In the genomic region with DNA sequence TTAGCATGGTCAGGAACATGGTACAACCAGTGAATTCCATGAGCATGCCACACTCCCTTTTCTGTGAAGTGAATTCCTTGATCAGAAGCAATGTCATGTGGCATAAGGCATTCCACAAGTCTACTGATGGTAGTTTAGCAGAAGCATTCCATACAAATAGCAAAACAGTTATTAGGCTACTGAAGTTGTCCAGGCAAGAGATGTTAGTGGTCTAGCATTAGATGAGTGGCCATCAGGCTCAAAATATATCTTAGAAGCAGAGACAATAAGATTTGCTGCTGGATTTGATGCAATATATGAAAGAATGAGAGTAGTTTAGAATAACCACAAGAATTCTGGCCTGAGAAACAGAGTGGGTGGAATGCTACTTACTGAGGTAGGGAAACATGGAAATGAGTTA, we compare ENCODE assay signal across 23 cellular contexts.
DNase-seq lines count a peak whose midpoint lies in the region; ATAC-seq, FAIRE-seq and TF ChIP-seq lines count a peak whose summit lies in the region.
"Had no signal": no experiment of that assay in that cellular context is flagged by ENCODE, and none has a peak within 500 bp of the region (broad histone marks: within the 10 kb centered on the region; RNA-seq: fewer than 3 reads in every experiment).

No MANE protein-coding gene starts in this region.

- no peak for FAIRE-seq in HTR-8/SVneo (lab: Jason Lieb, UNC)

- DNase-seq in HTR-8/SVneo (ENCODE audit: insufficient read length, low spot score), result peak; percentile 6
- DNase-seq in cardiac fibroblast (ENCODE audit: low read depth in 2 of 2), result peak; percentile 3 to 60
- peak; percentile 1 for DNase-seq in kidney tubule cell (ENCODE audit: low spot score)
- DNase-seq in T-helper 9 cell, result no peak
- DNase-seq in activated CD4-positive, alpha-beta T cell treated with anti-CD3 and anti-CD28 coated beads for 4 hours, result no peak
- DNase-seq in foreskin keratinocyte, result no peak
- DNase-seq in DMS53 treated with DMSO at 0.1 percent for 48 hours (lab: John Stamatoyannopoulos, UW; ENCODE audit: unreplicated experiment), result no peak
- DNase-seq: body of pancreas; CD4-positive, alpha-beta memory T cell; colonic mucosa; esophagus squamous epithelium; glutamatergic neuron; KG1; NCI-H146; NCI-H524; nucleus accumbens; right cardiac atrium; SHP77; stimulated activated CD4-positive, alpha-beta T cell treated with anti-CD3 and anti-CD28 coated beads, Interleukin-15, amount 100 ng/mL, for 24 hours; stimulated activated naive CD8-positive, alpha-beta T cell treated with anti-CD3 and anti-CD28 coated beads, Interleukin-15, amount 100 ng/mL, for 72 hours; T1000; tibial artery had no signal

- H3K27me3 ChIP-seq in foreskin keratinocyte, result no peaks in the 10 kb centered on the region
- H3K27me3 ChIP-seq: body of pancreas, colonic mucosa, esophagus squamous epithelium, tibial artery had no signal

- no peak for ATAC-seq in foreskin keratinocyte
- ATAC-seq: body of pancreas; right cardiac atrium; stimulated activated naive CD8-positive, alpha-beta T cell treated with anti-CD3 and anti-CD28 coated beads, Interleukin-15, amount 100 ng/mL, for 72 hours; WTC11 had no signal

- no peaks in the 10 kb centered on the region for H3K4me1 ChIP-seq in foreskin keratinocyte
- H3K4me1 ChIP-seq: body of pancreas, colonic mucosa, tibial artery had no signal

- H3K4me3 ChIP-seq in cardiac fibroblast (replicated peaks in 1 of 2; ENCODE audit: low read depth in 2 of 2, low read length in 2 of 2), result no peak overlapping the region
- H3K4me3 ChIP-seq: body of pancreas, colonic mucosa, esophagus squamous epithelium, tibial artery had no signal

- no peak for TF ChIP-seq CTCF in cardiac fibroblast (IDR thresholded peaks at IDR 0.05; ENCODE audit: low read depth, low read length)
- TF ChIP-seq CTCF in foreskin keratinocyte (conservative IDR thresholded peaks at IDR 0.05), result no peak

- H3K27ac ChIP-seq in foreskin keratinocyte, result no peak overlapping the region
- H3K27ac ChIP-seq: body of pancreas, colonic mucosa, esophagus squamous epithelium, tibial artery had no signal

Comparison
In these comparisons a context has a peak if more than half of its experiments do, and no peak if none do; other contexts are left out.
1. DNase-seq: peak in HTR-8/SVneo (single experiment), cardiac fibroblast (2 of 2) and kidney tubule cell (single experiment); none in T-helper 9 cell (single experiment), activated CD4-positive, alpha-beta T cell treated with anti-CD3 and anti-CD28 coated beads for 4 hours (0 of 2), foreskin keratinocyte (0 of 2) and DMS53 treated with DMSO at 0.1 percent for 48 hours (single experiment).